ENCODE assay signal across 1 cellular context in the genomic region with DNA sequence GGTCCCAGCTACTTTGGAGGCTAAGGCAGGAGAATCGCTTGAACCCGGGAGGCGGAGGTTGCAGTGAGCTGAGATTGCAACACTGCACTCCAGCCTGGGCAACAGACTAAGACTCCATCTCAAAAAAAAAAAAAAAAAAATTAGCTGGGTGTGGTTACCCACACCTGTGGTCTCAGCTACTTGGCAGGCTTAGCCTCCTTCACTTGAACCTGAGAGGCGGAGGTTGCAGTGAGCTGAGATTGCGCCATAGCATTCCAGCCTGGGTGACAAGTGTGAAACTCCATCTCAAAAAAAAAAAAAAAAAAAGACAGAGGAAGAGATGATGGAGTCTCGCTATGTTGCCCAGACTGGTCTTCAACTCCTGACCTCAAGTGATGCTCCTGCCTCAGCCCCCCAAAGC.
TF ChIP-seq lines count a peak whose summit lies in the region.
"Not testable (repeated sequence)": the region's sequence is repeated elsewhere in the genome, so short reads cannot be mapped to it uniquely, and the experiment has no call there.

No MANE protein-coding gene starts in this region.

TF ChIP-seq in K562, 482 proteins besides CTCF, POLR2A, EP300 and RAD21:
- TF ChIP-seq CEBPG (CRISPR knock-in tag; IDR thresholded peaks at IDR 0.05) = not testable (repeated sequence)
- TF ChIP-seq CEBPG (tag; conservative IDR thresholded peaks at IDR 0.05 in 1 of 2, IDR thresholded peaks at IDR 0.05 in 1 of 2) (0 out of 4 replicates have a peak, but pooled peaks of 1 of the 2 experiments have one; percentile 34), CEBPB (tag; IDR thresholded peaks at IDR 0.05) (peak; percentile 63)
TF ChIP-seq in K562: peak in this region for 2; not testable (repeated sequence) for 480.
